Comparison of ENCODE assay signal across 11 cellular contexts in genomic region chr9:88733651-88734470, GRCh38.
DNase-seq lines count a peak whose midpoint lies in the region; ATAC-seq, FAIRE-seq and TF ChIP-seq lines count a peak whose summit lies in the region.
"Had no signal": no experiment of that assay in that cellular context is flagged by ENCODE, and none has a peak within 500 bp of the region (broad histone marks: within the 10 kb centered on the region; RNA-seq: fewer than 3 reads in every experiment).

No MANE protein-coding gene starts in this region.

- intact Hi-C loops in left ventricle myocardium superior (cut with micrococcal nuclease), result no loop called here
- intact Hi-C loops in thyroid gland (cut with DNase I), result no loop called here
- intact Hi-C loops in testis (cut with DNase I; ENCODE audit: low total_unique reads), result no loop called here

- WGBS in thyroid gland, 2 donors, result 69 to 77% methylated on average over 8 of the region's 8 CpGs
- WGBS in testis, 2 donors, result 58 to 63% methylated on average over 8 of the region's 8 CpGs

- ATAC-seq in left ventricle myocardium superior, result peak; percentile 78
- no peak for ATAC-seq in GM19023 (IDR thresholded peaks at IDR 0.05; ENCODE audit: unreplicated experiment)
- ATAC-seq: Panc1 had no signal

- TF ChIP-seq CTCF in HFFc6 (IDR thresholded peaks at IDR 0.05), result no peak
- TF ChIP-seq CTCF in bronchial epithelial cell (IDR thresholded peaks at IDR 0.05; ENCODE audit: insufficient read depth, low read length, severe bottlenecking), result no peak
- TF ChIP-seq CTCF in thyroid gland (IDR thresholded peaks at IDR 0.05), result no peak
- TF ChIP-seq CTCF in Peyer's patch (IDR thresholded peaks at IDR 0.05), result no peak
- TF ChIP-seq CTCF in testis (IDR thresholded peaks at IDR 0.05), result no peak

- H3K9me3 Mint-ChIP-seq in HFFc6, result no peaks in the 10 kb centered on the region; the same call in 1 of the 2 replicates

- H3K27ac ChIP-seq in thyroid gland (peak overlapping the region in 2 of 3 donors; percentile 83 to 89), Peyer's patch (no peak overlapping the region), testis (no peak overlapping the region)

- H3K36me3 ChIP-seq in bronchial epithelial cell (ENCODE audit: control insufficient read depth, insufficient read depth, low read length), result no peaks in the 10 kb centered on the region
- H3K36me3 ChIP-seq in thyroid gland, result no peaks in the 10 kb centered on the region
- H3K36me3 ChIP-seq in Peyer's patch, result no peaks in the 10 kb centered on the region
- no peaks in the 10 kb centered on the region for H3K36me3 ChIP-seq in testis (ENCODE audit: low read depth, missing control alignments)

- no peak for FAIRE-seq in bronchial epithelial cell (lab: Jason Lieb, UNC)

- H3K27me3 Mint-ChIP-seq in HFFc6 (ENCODE audit: insufficient read depth), result no peaks in the 10 kb centered on the region

- peak overlapping the region; percentile 66 for H3K4me3 Mint-ChIP-seq in HFFc6
- H3K4me3 Mint-ChIP-seq: IgD-negative memory B cell had no signal

- peaks cover 64% of the 10 kb centered on the region for H3K4me1 Mint-ChIP-seq in HFFc6 (ENCODE audit: low read depth)
- H3K4me1 Mint-ChIP-seq: IgD-negative memory B cell had no signal

- H3K9me3 ChIP-seq in thyroid gland (no peaks in the 10 kb centered on the region), Peyer's patch (no peaks in the 10 kb centered on the region), testis (no peaks in the 10 kb centered on the region)

- H3K27me3 ChIP-seq in bronchial epithelial cell (ENCODE audit: control insufficient read depth, insufficient read depth, low read length) (no peaks in the 10 kb centered on the region), thyroid gland (no peaks in the 10 kb centered on the region), Peyer's patch (no peaks in the 10 kb centered on the region), testis (no peaks in the 10 kb centered on the region)

- peak; percentile 51 for DNase-seq in HFFc6
- peak; percentile 78 for DNase-seq in bronchial epithelial cell (ENCODE audit: low read depth)
- DNase-seq in left ventricle myocardium superior, result peak; percentile 89
- no peak for DNase-seq in thyroid gland
- DNase-seq in NCI-H2081 treated with DMSO at 0.1 percent for 48 hours (lab: John Stamatoyannopoulos, UW), result no peak
- no peak for DNase-seq in Peyer's patch
- no peak for DNase-seq in testis
- DNase-seq: stimulated activated naive CD4-positive, alpha-beta T cell treated with Interleukin-2 at 50 U/mL for 16 hours had no signal

- peak overlapping the region; percentile 89 for H3K27ac Mint-ChIP-seq in HFFc6
- H3K27ac Mint-ChIP-seq: IgD-negative memory B cell had no signal

- H3K36me3 Mint-ChIP-seq in HFFc6 (ENCODE audit: low read depth), result peaks cover 7% of the 10 kb centered on the region; the same call in 1 of the 2 replicates
- H3K36me3 Mint-ChIP-seq: IgD-negative memory B cell had no signal

- H3K4me3 ChIP-seq in bronchial epithelial cell (ENCODE audit: low read depth, low read length) (no peak overlapping the region), thyroid gland (replicated peaks in 1 of 3) (no peak overlapping the region), Peyer's patch (no peak overlapping the region), testis (no peak overlapping the region)

- TF ChIP-seq POLR2A in thyroid gland (IDR thresholded peaks at IDR 0.05) (no peak), Peyer's patch (IDR thresholded peaks at IDR 0.05) (no peak), testis (IDR thresholded peaks at IDR 0.05) (no peak)

- H3K4me1 ChIP-seq in thyroid gland (peaks cover 21 to 40% of the 10 kb centered on the region in 2 donors), Peyer's patch (no peaks in the 10 kb centered on the region), testis (no peaks in the 10 kb centered on the region)

Comparison
In these comparisons a context has a peak if more than half of its experiments do, and no peak if none do; other contexts are left out.
1. DNase-seq: peak in HFFc6 (single experiment), bronchial epithelial cell (single experiment) and left ventricle myocardium superior (single experiment); none in thyroid gland (0 of 2), NCI-H2081 treated with DMSO at 0.1 percent for 48 hours (single experiment), Peyer's patch (0 of 3) and testis (single experiment).
2. H3K27ac ChIP-seq: peak in thyroid gland (2 of 3); none in Peyer's patch (0 of 4) and testis (0 of 2).